Comparison of ENCODE assay signal across 10 cellular contexts in the genomic region with DNA sequence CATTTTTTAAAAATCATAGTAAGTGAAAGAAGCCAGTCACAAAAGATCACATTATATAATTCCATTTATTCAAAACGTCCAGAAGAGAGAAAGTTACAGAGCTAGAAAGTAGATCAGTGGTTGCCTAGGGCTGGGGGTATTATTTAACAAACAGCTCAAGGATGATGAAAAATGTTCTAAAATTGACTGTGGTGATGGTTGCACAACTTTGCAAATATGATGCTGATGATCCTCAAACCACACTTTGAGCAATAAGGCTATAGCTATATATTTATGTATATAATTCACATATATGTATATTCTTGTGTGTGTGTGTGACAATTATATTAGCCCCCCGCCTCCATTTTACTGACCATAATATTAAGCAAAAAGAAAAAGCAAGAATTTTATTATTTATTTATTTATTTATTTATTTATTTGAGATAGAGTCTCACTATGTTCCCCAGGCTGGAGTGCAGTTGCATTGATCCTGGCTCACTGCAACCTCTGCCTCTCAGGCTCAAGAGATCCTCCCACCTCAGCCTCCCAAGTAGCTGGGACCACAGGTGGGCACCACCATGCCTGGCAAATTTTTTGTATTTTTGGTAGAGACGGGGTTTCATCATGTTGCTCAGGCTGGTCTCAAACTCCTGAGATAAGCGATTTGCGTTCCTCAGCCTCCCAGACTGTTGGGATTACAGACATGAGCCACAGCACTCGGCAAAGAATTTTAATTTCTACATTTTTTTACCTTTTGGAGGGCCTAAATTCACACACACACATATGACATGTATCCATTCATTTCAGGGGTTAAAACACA. TPM values are rescaled to one million over a fixed set of nuclear protein-coding genes. Genes with fewer than 3 reads are reported as not detected.
DNase-seq lines count a peak whose midpoint lies in the region; ATAC-seq and TF ChIP-seq lines count a peak whose summit lies in the region.
"Had no signal": no experiment of that assay in that cellular context is flagged by ENCODE, and none has a peak within 500 bp of the region (broad histone marks: within the 10 kb centered on the region; RNA-seq: fewer than 3 reads in every experiment).

No MANE protein-coding gene starts in this region.

- peak overlapping the region; percentile 90 for H3K4me3 ChIP-seq in ACC112 (ENCODE audit: low read depth, low read length)
- H3K4me3 ChIP-seq in GM23248, result peak overlapping the region; percentile 92; the same call in 1 of the 2 replicates
- H3K4me3 ChIP-seq in SU-DHL-6 (ENCODE audit: insufficient read depth, low read length, poor library complexity, severe bottlenecking), result peak overlapping the region; percentile 100
- H3K4me3 ChIP-seq in hepatocyte, result no peak overlapping the region

- peaks cover 47% of the 10 kb centered on the region for H3K79me2 ChIP-seq in ACC112 (ENCODE audit: control insufficient read depth, insufficient read depth, low read length, unreplicated experiment)
- H3K79me2 ChIP-seq in GM23248 (ENCODE audit: insufficient read depth), result peaks cover 73% of the 10 kb centered on the region
- H3K79me2 ChIP-seq in SU-DHL-6 (ENCODE audit: insufficient read depth, low read length), result peaks cover 63% of the 10 kb centered on the region
- peaks cover 57% of the 10 kb centered on the region for H3K79me2 ChIP-seq in hepatocyte

- H3K4me1 ChIP-seq in ACC112 (ENCODE audit: control insufficient read depth, insufficient read depth, low read length, unreplicated experiment), result peaks cover 16% of the 10 kb centered on the region
- H3K4me1 ChIP-seq in GM23248 (ENCODE audit: insufficient read depth), result peaks cover 8% of the 10 kb centered on the region
- peaks cover 13% of the 10 kb centered on the region for H3K4me1 ChIP-seq in hepatocyte (ENCODE audit: insufficient read depth)

- no peak overlapping the region for H3K9ac ChIP-seq in GM23248
- no peak overlapping the region; the same call in 1 of the 2 replicates for H3K9ac ChIP-seq in SU-DHL-6 (ENCODE audit: low read length)

- H4K20me1 ChIP-seq in GM23248 (ENCODE audit: insufficient read depth) (no peaks in the 10 kb centered on the region), SU-DHL-6 (ENCODE audit: low read depth, low read length) (no peaks in the 10 kb centered on the region), hepatocyte (ENCODE audit: insufficient read depth, poor library complexity, severe bottlenecking) (peaks cover 2% of the 10 kb centered on the region)

- no peak for TF ChIP-seq CTCF in SU-DHL-6 (IDR thresholded peaks at IDR 0.05; ENCODE audit: insufficient read depth, low read length, poor library complexity, severe bottlenecking)
- no peak for TF ChIP-seq CTCF in hepatocyte (IDR thresholded peaks at IDR 0.05; ENCODE audit: poor library complexity)

- H3K36me3 ChIP-seq in ACC112 (ENCODE audit: insufficient read depth, low read length) (peaks cover 19% of the 10 kb centered on the region), GM23248 (ENCODE audit: low read depth) (peaks cover 13% of the 10 kb centered on the region; the same call in 1 of the 2 replicates), SU-DHL-6 (ENCODE audit: low read length) (peaks cover 19% of the 10 kb centered on the region), hepatocyte (replicated peaks; ENCODE audit: insufficient read depth, low read depth) (no peaks in the 10 kb centered on the region)
- H3K36me3 ChIP-seq: neutrophil had no signal

- no peak for ATAC-seq in GM21381 (IDR thresholded peaks at IDR 0.05; ENCODE audit: unreplicated experiment)
- no peak for ATAC-seq in HG03280 (IDR thresholded peaks at IDR 0.05; ENCODE audit: unreplicated experiment)

- 90 to 94% methylated on average over 6 of the region's 6 CpGs for WGBS in GM23248 (ENCODE audit: low coverage in 1 of 2, low lambda C conversion rate in 2 of 2, missing lambda C conversion rate in 2 of 2), 2 experiments
- 94% methylated on average over 6 of the region's 6 CpGs for whole genome bisulfite sequencing in hepatocyte (ENCODE audit: low lambda C conversion rate, missing lambda C conversion rate)

- H3K9me3 ChIP-seq in GM23248 (ENCODE audit: low read depth) (no peaks in the 10 kb centered on the region), SU-DHL-6 (ENCODE audit: insufficient read depth, low read length) (no peaks in the 10 kb centered on the region), hepatocyte (ENCODE audit: low read depth) (no peaks in the 10 kb centered on the region)
- H3K9me3 ChIP-seq: neutrophil had no signal

- in situ Hi-C loops in GM23248 (cut with MboI), result no loop called here

- no peaks in the 10 kb centered on the region for H3K27me3 ChIP-seq in ACC112 (ENCODE audit: insufficient read depth, low read length)
- H3K27me3 ChIP-seq in GM23248 (replicated peaks; ENCODE audit: insufficient read depth), result no peaks in the 10 kb centered on the region
- no peaks in the 10 kb centered on the region for H3K27me3 ChIP-seq in SU-DHL-6 (ENCODE audit: low read length)
- H3K27me3 ChIP-seq in hepatocyte, result no peaks in the 10 kb centered on the region
- H3K27me3 ChIP-seq: neutrophil had no signal

- no peaks in the 10 kb centered on the region for H3F3A ChIP-seq in GM23248 (ENCODE audit: insufficient read depth)
- H3F3A ChIP-seq in SU-DHL-6 (ENCODE audit: insufficient read depth), result 0 out of 2 replicates have a peak, but pooled peaks cover 2% of the 10 kb centered on the region

- H3K4me2 ChIP-seq in GM23248 (ENCODE audit: unreplicated experiment) (peak overlapping the region; percentile 91), SU-DHL-6 (ENCODE audit: low read depth, low read length, poor library complexity, severe bottlenecking) (peak overlapping the region; percentile 100), hepatocyte (peak overlapping the region; percentile 78)

- H3K27ac ChIP-seq in ACC112 (ENCODE audit: low read depth, low read length) (no peak overlapping the region), GM23248 (no peak overlapping the region), SU-DHL-6 (ENCODE audit: low read depth, low read length) (no peak overlapping the region), hepatocyte (no peak overlapping the region)
- H3K27ac ChIP-seq: neutrophil had no signal

- DNase-seq in GM23248 (peak; percentile 18), hepatocyte (ENCODE audit: low spot score) (no peak), NCI-H146 treated with DMSO at 0.1 percent for 48 hours (lab: John Stamatoyannopoulos, UW; ENCODE audit: unreplicated experiment) (no peak), DMS79 (lab: John Stamatoyannopoulos, UW) (no peak)
- DNase-seq: NCI-H187 treated with DMSO at 0.1 percent for 48 hours had no signal

- H2AFZ ChIP-seq in ACC112 (ENCODE audit: low read length, unreplicated experiment) (no peak overlapping the region), GM23248 (no peak overlapping the region), SU-DHL-6 (ENCODE audit: low read depth, low read length, severe bottlenecking) (no peak overlapping the region), hepatocyte (no peak overlapping the region)

- no peaks in the 10 kb centered on the region for H3K9me2 ChIP-seq in GM23248 (ENCODE audit: insufficient read depth)
- H3K9me2 ChIP-seq in SU-DHL-6 (replicated peaks; ENCODE audit: insufficient read depth, low read length), result no peaks in the 10 kb centered on the region
- H3K9me2 ChIP-seq in hepatocyte (replicated peaks; ENCODE audit: insufficient read depth), result no peaks in the 10 kb centered on the region

RNA-seq across cellular contexts. Expression of gene WDR12, which starts 1.9 kb away (rescaled TPM):
- total RNA-seq in GM23248 (2014; rRNA removed; shearing (Covaris generic)), result 16.2 and 45.8 TPM in 2 replicates
- polyA plus RNA-seq in GM23248 (2016; fragmentation: Nextera tagmentation; extraction: Ambion mirVana) (60.3 and 66.1 TPM in 2 replicates), hepatocyte (48.5 and 52.0 TPM in 2 replicates)
- total RNA-seq in hepatocyte, result 23.2 and 29.4 TPM in 2 replicates

RNA-seq across cellular contexts. Expression of gene CARF, which starts 2.5 kb away (rescaled TPM):
- total RNA-seq in GM23248 (2014; rRNA removed; shearing (Covaris generic)), result 8.1 and 9.5 TPM in 2 replicates
- 4.3 and 4.8 TPM in 2 replicates for polyA plus RNA-seq in GM23248 (2016; fragmentation: Nextera tagmentation; extraction: Ambion mirVana)
- total RNA-seq in hepatocyte, result 10.3 and 13.7 TPM in 2 replicates
- polyA plus RNA-seq in hepatocyte, result 4.4 and 5.1 TPM in 2 replicates

RNA-seq across cellular contexts. Expression of gene ICA1L, which starts 38.0 kb away (rescaled TPM):
- total RNA-seq in GM23248 (2014; rRNA removed; shearing (Covaris generic)), result 5.4 and 8.1 TPM in 2 replicates
- polyA plus RNA-seq in GM23248 (2016; fragmentation: Nextera tagmentation; extraction: Ambion mirVana), result 3.4 and 3.8 TPM in 2 replicates
- 8.2 and 9.0 TPM in 2 replicates for total RNA-seq in hepatocyte
- polyA plus RNA-seq in hepatocyte, result 5.1 and 7.3 TPM in 2 replicates
